In the genomic region with DNA sequence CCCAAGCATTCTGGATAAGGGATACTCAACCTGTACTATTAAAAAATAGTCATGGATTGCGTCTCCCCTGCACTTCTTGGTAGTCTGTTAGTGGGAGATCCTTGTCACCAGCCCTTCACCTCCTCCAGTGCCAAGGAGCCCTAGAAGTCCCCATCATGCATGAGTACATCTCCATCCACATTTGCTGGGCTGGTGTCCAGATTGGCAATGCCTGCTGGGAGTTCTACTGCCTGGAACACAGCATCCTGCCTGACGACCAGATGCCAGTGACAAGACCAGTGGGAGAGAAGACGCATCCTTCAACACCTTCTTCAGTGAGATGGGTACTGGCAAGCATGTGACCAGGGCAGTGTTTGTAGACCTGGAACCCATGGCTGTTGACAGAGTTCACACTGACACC, we compare ENCODE assay signal across 20 cellular contexts.
DNase-seq lines count a peak whose midpoint lies in the region; ATAC-seq and TF ChIP-seq lines count a peak whose summit lies in the region.
"Had no signal": no experiment of that assay in that cellular context is flagged by ENCODE, and none has a peak within 500 bp of the region (broad histone marks: within the 10 kb centered on the region; RNA-seq: fewer than 3 reads in every experiment).

No MANE protein-coding gene starts in this region.

- TF ChIP-seq POLR2A in thyroid gland (IDR thresholded peaks at IDR 0.05) (no peak), spleen (IDR thresholded peaks at IDR 0.05) (no peak)

- H3K4me3 ChIP-seq in mesenchymal stem cell (ENCODE audit: insufficient read depth in 1 of 2, low read depth in 1 of 2, low read length in 2 of 2) (no peak overlapping the region), thyroid gland (replicated peaks in 1 of 3) (no peak overlapping the region), spleen (no peak overlapping the region)
- H3K4me3 ChIP-seq: A549, GM12878, GM23338 had no signal

- no peak overlapping the region for H3K9ac ChIP-seq in mesenchymal stem cell (ENCODE audit: low read length)

- no peak overlapping the region for H4K91ac ChIP-seq in mesenchymal stem cell (ENCODE audit: low read length)

- H3K9me3 ChIP-seq in mesenchymal stem cell (ENCODE audit: control insufficient read depth, low read length) (no peaks in the 10 kb centered on the region), thyroid gland (no peaks in the 10 kb centered on the region), spleen (no peaks in the 10 kb centered on the region)
- H3K9me3 ChIP-seq: A549, Caco-2 had no signal

- 64% methylated on average over 3 of the region's 3 CpGs for WGBS in mesenchymal stem cell
- WGBS in thyroid gland, 2 donors, result 57 to 67% methylated on average over 1 to 3 of the region's 3 CpGs
- WGBS in spleen, 5 donors, result 52 to 87% (median 60%) methylated on average over 3 of the region's 3 CpGs

- peak overlapping the region in 1 of 2 donors; percentile 61 for H3K27ac Mint-ChIP-seq in stimulated activated naive CD8-positive, alpha-beta T cell treated with anti-CD3 and anti-CD28 coated beads, Interleukin-15, amount 100 ng/mL, for 72 hours
- H3K27ac Mint-ChIP-seq: CD4-positive, CD25-positive, alpha-beta regulatory T cell; CD8-positive, alpha-beta T cell; GM23338; H9 had no signal

- H3K27ac ChIP-seq in mesenchymal stem cell (ENCODE audit: low read length, poor library complexity, severe bottlenecking) (no peak overlapping the region), thyroid gland (no peak overlapping the region), spleen (no peak overlapping the region)
- H3K27ac ChIP-seq: A549, C4-2B had no signal

- H3K4me1 ChIP-seq in mesenchymal stem cell (ENCODE audit: control insufficient read depth, insufficient read depth, low read depth, low read length), result peaks cover 4% of the 10 kb centered on the region
- no peaks in the 10 kb centered on the region for H3K4me1 ChIP-seq in thyroid gland
- no peaks in the 10 kb centered on the region for H3K4me1 ChIP-seq in spleen
- H3K4me1 ChIP-seq: A549, Caco-2 had no signal

- H3K27me3 Mint-ChIP-seq in stimulated activated naive CD8-positive, alpha-beta T cell treated with anti-CD3 and anti-CD28 coated beads, Interleukin-15, amount 100 ng/mL, for 72 hours, result no peaks in the 10 kb centered on the region

- H4K8ac ChIP-seq in mesenchymal stem cell (ENCODE audit: low read length), result peak overlapping the region; percentile 69

- no peak overlapping the region for H2BK120ac ChIP-seq in mesenchymal stem cell (ENCODE audit: low read depth, low read length)

- H3K4me3 Mint-ChIP-seq in stimulated activated naive CD8-positive, alpha-beta T cell treated with anti-CD3 and anti-CD28 coated beads, Interleukin-15, amount 100 ng/mL, for 72 hours, result no peak overlapping the region
- H3K4me3 Mint-ChIP-seq: CD4-positive, CD25-positive, alpha-beta regulatory T cell; CD8-positive, alpha-beta T cell; GM23338; H9 had no signal

- H3K9me3 Mint-ChIP-seq in stimulated activated naive CD8-positive, alpha-beta T cell treated with anti-CD3 and anti-CD28 coated beads, Interleukin-15, amount 100 ng/mL, for 72 hours, result no peaks in the 10 kb centered on the region
- H3K9me3 Mint-ChIP-seq: CD8-positive, alpha-beta T cell; GM23338 had no signal

- no peak overlapping the region for H2BK15ac ChIP-seq in mesenchymal stem cell (ENCODE audit: low read depth, poor library complexity, severe bottlenecking)

- in situ Hi-C loops in G401 (cut with HindIII; ENCODE audit: low sequenced_read_pairs), result no loop called here

- no peak overlapping the region for H3K18ac ChIP-seq in mesenchymal stem cell (ENCODE audit: low read depth in 1 of 2, low read length in 2 of 2)

- no peak for ATAC-seq in stimulated activated naive CD8-positive, alpha-beta T cell treated with anti-CD3 and anti-CD28 coated beads, Interleukin-15, amount 100 ng/mL, for 72 hours
- ATAC-seq: A549; CD8-positive, alpha-beta T cell; GM12878; GM23338; HCT116 had no signal

- H3K4ac ChIP-seq in mesenchymal stem cell (ENCODE audit: low read depth in 1 of 2, low read length in 2 of 2), result no peak overlapping the region

- no peak overlapping the region for H3K4me2 ChIP-seq in mesenchymal stem cell (ENCODE audit: low read length, poor library complexity, severe bottlenecking)
- H3K4me2 ChIP-seq: A549, GM23338 had no signal

- TF ChIP-seq CTCF in thyroid gland (IDR thresholded peaks at IDR 0.05) (no peak), spleen (IDR thresholded peaks at IDR 0.05 in 8 of 11, conservative IDR thresholded peaks at IDR 0.05 in 3 of 11) (no peak)

- no peaks in the 10 kb centered on the region for H3K79me1 ChIP-seq in mesenchymal stem cell (replicated peaks; ENCODE audit: low read length, poor library complexity, severe bottlenecking)

- H3K27me3 ChIP-seq in mesenchymal stem cell (ENCODE audit: control insufficient read depth in 1 of 2, insufficient read depth in 1 of 2, low read length in 2 of 2) (no peaks in the 10 kb centered on the region), thyroid gland (no peaks in the 10 kb centered on the region), spleen (replicated peaks in 1 of 7) (peaks cover 0 to 3% (median 0%) of the 10 kb centered on the region in 7 donors)

- no peak overlapping the region for H2BK5ac ChIP-seq in mesenchymal stem cell (ENCODE audit: low read depth, low read length, poor library complexity, severe bottlenecking)

- intact Hi-C loops in thyroid gland (cut with DNase I), result no loop called here
- intact Hi-C loops in spleen (cut with DNase I; ENCODE audit: low total_unique reads), result no loop called here

- no peak overlapping the region for H2AK5ac ChIP-seq in mesenchymal stem cell (ENCODE audit: low read length, severe bottlenecking)

- no peak overlapping the region for H3K14ac ChIP-seq in mesenchymal stem cell (ENCODE audit: low read length in 2 of 2)

- H3K36me3 ChIP-seq in mesenchymal stem cell (ENCODE audit: control insufficient read depth in 1 of 2, insufficient read depth in 2 of 2, low read depth in 1 of 2, low read length in 2 of 2), result no peaks in the 10 kb centered on the region
- H3K36me3 ChIP-seq in thyroid gland, result no peaks in the 10 kb centered on the region
- H3K36me3 ChIP-seq in spleen, result no peaks in the 10 kb centered on the region

- DNase-seq in G401 (ENCODE audit: low spot score), result peak; percentile 14
- no peak for DNase-seq in mesenchymal stem cell
- peak; percentile 32 to 54 for DNase-seq in thyroid gland
- DNase-seq in spleen, result no peak
- DNase-seq in stimulated activated naive CD8-positive, alpha-beta T cell treated with anti-CD3 and anti-CD28 coated beads, Interleukin-15, amount 100 ng/mL, for 72 hours, result no peak
- no peak for DNase-seq in C1 segment of cervical spinal cord (lab: John Stamatoyannopoulos, UW)
- DNase-seq: 8988T; ACHN; Caco-2; CD4-positive, CD25-positive, alpha-beta regulatory T cell; CD8-positive, alpha-beta T cell; DMS153; DND-41; GDM1; H9 had no signal

- no peak overlapping the region for H2BK12ac ChIP-seq in mesenchymal stem cell (ENCODE audit: low read length in 2 of 2)

- H3K23ac ChIP-seq in mesenchymal stem cell (ENCODE audit: low read length in 2 of 2), result peak overlapping the region in 1 of 2 experiments; percentile 59

- no peaks in the 10 kb centered on the region for H3K4me1 Mint-ChIP-seq in stimulated activated naive CD8-positive, alpha-beta T cell treated with anti-CD3 and anti-CD28 coated beads, Interleukin-15, amount 100 ng/mL, for 72 hours
- H3K4me1 Mint-ChIP-seq: CD4-positive, CD25-positive, alpha-beta regulatory T cell; GM23338 had no signal

- no peak overlapping the region for H2AFZ ChIP-seq in mesenchymal stem cell (ENCODE audit: low read depth, low read length)
- H2AFZ ChIP-seq: GM23338 had no signal

Comparison
In these comparisons a context has a peak if more than half of its experiments do, and no peak if none do; other contexts are left out.
1. DNase-seq: peak in G401 (single experiment) and thyroid gland (2 of 2); none in mesenchymal stem cell (single experiment), spleen (single experiment), stimulated activated naive CD8-positive, alpha-beta T cell treated with anti-CD3 and anti-CD28 coated beads, Interleukin-15, amount 100 ng/mL, for 72 hours (0 of 2) and C1 segment of cervical spinal cord (0 of 14).